ENCODE assay signal across 8 cellular contexts in genomic region chr11:5691963-5692358, GRCh38. TPM values are rescaled to one million over a fixed set of nuclear protein-coding genes. Genes with fewer than 3 reads are reported as not detected.
DNase-seq lines count a peak whose midpoint lies in the region; ATAC-seq and TF ChIP-seq lines count a peak whose summit lies in the region.

No MANE protein-coding gene starts in this region.

- H3K4me3 ChIP-seq in esophagus squamous epithelium (peak overlapping the region in 3 of 4 donors; percentile 37 to 60 (median 48)), suprapubic skin (peak overlapping the region; percentile 49)

- peaks cover 47% of the 10 kb centered on the region for H3K4me1 Mint-ChIP-seq in activated CD8-positive, alpha-beta memory T cell treated with anti-CD3 and anti-CD28 coated beads, Interleukin-2, amount 10 ng/mL, durations not matched to agents 7 days and 5 days
- peaks cover 64 to 76% (median 68%) of the 10 kb centered on the region in 3 donors for H3K4me1 Mint-ChIP-seq in T-cell

- DNase-seq in activated CD8-positive, alpha-beta memory T cell treated with anti-CD3 and anti-CD28 coated beads, Interleukin-2, amount 10 ng/mL, durations not matched to agents 7 days and 5 days: no peak
- no peak for DNase-seq in activated CD8-positive, alpha-beta memory T cell treated with anti-CD3 and anti-CD28 coated beads for 24 hours
- DNase-seq in T-cell (no peak), esophagus squamous epithelium (lab: John Stamatoyannopoulos, UW) (no peak), suprapubic skin (ENCODE audit: low spot score in 2 of 2) (no peak), DMS53 treated with DMSO at 0.1 percent for 48 hours (lab: John Stamatoyannopoulos, UW; ENCODE audit: unreplicated experiment) (no peak)
- DNase-seq in stimulated activated CD4-positive, alpha-beta T cell treated with anti-CD3 and anti-CD28 coated beads, Interleukin-4, amount 100 ng/mL, for 1 hour: no peak

- TF ChIP-seq POLR2A in esophagus squamous epithelium (IDR thresholded peaks at IDR 0.05) (no peak), suprapubic skin (IDR thresholded peaks at IDR 0.05) (no peak)

- CTCF ChIA-PET in activated CD8-positive, alpha-beta memory T cell treated with anti-CD3 and anti-CD28 coated beads, Interleukin-2, amount 10 ng/mL, durations not matched to agents 7 days and 5 days (lab: Charles Lee): no interaction called here
- CTCF ChIA-PET in T-cell (lab: Charles Lee): no interaction called here

- H3K9me3 ChIP-seq in esophagus squamous epithelium (no peaks in the 10 kb centered on the region), suprapubic skin (no peaks in the 10 kb centered on the region)

- H3K4me1 ChIP-seq in esophagus squamous epithelium (peaks cover 3 to 52% (median 10%) of the 10 kb centered on the region in 3 donors), suprapubic skin (peaks cover 36% of the 10 kb centered on the region)

- POLR2A ChIA-PET in T-cell (lab: Charles Lee): no interaction called here

- TF ChIP-seq CTCF in esophagus squamous epithelium (IDR thresholded peaks at IDR 0.05): no peak
- TF ChIP-seq CTCF in suprapubic skin (IDR thresholded peaks at IDR 0.05): no peak

- ATAC-seq in activated CD8-positive, alpha-beta memory T cell treated with anti-CD3 and anti-CD28 coated beads, Interleukin-2, amount 10 ng/mL, durations not matched to agents 7 days and 5 days: no peak
- ATAC-seq in T-cell (replicated peaks in 1 of 4) (peak; percentile 12 to 41 (median 24)), GM18502 (IDR thresholded peaks at IDR 0.05; ENCODE audit: poor library complexity, unreplicated experiment) (no peak)

- peak overlapping the region; percentile 88 for H3K4me3 Mint-ChIP-seq in activated CD8-positive, alpha-beta memory T cell treated with anti-CD3 and anti-CD28 coated beads, Interleukin-2, amount 10 ng/mL, durations not matched to agents 7 days and 5 days
- peak overlapping the region; percentile 89 to 95 (median 94) for H3K4me3 Mint-ChIP-seq in T-cell

- TF ChIP-seq EP300 in suprapubic skin (IDR thresholded peaks at IDR 0.05): no peak

- H3K27me3 ChIP-seq in esophagus squamous epithelium (no peaks in the 10 kb centered on the region), suprapubic skin (no peaks in the 10 kb centered on the region)

- 47 to 54% methylated on average over 3 of the region's 3 CpGs for WGBS in esophagus squamous epithelium, 2 donors
- WGBS in suprapubic skin: 74% methylated on average over 3 of the region's 3 CpGs

- peak overlapping the region in 3 of 4 donors; percentile 83 to 88 (median 87) for H3K27ac ChIP-seq in esophagus squamous epithelium
- no peak overlapping the region for H3K27ac ChIP-seq in suprapubic skin

- H3K27me3 Mint-ChIP-seq in activated CD8-positive, alpha-beta memory T cell treated with anti-CD3 and anti-CD28 coated beads, Interleukin-2, amount 10 ng/mL, durations not matched to agents 7 days and 5 days: no peaks in the 10 kb centered on the region
- H3K27me3 Mint-ChIP-seq in T-cell: no peaks in the 10 kb centered on the region

- no peaks in the 10 kb centered on the region for H3K9me3 Mint-ChIP-seq in activated CD8-positive, alpha-beta memory T cell treated with anti-CD3 and anti-CD28 coated beads, Interleukin-2, amount 10 ng/mL, durations not matched to agents 7 days and 5 days (ENCODE audit: low read depth)
- no peaks in the 10 kb centered on the region for H3K9me3 Mint-ChIP-seq in T-cell

- intact Hi-C loops in esophagus squamous epithelium (cut with DNase I): no loop called here

- H3K36me3 ChIP-seq in esophagus squamous epithelium (peaks cover 0 to 10% (median 0%) of the 10 kb centered on the region in 3 donors), suprapubic skin (peaks cover 12% of the 10 kb centered on the region)

- peaks cover 53% of the 10 kb centered on the region for H3K36me3 Mint-ChIP-seq in activated CD8-positive, alpha-beta memory T cell treated with anti-CD3 and anti-CD28 coated beads, Interleukin-2, amount 10 ng/mL, durations not matched to agents 7 days and 5 days
- H3K36me3 Mint-ChIP-seq in T-cell: peaks cover 39% of the 10 kb centered on the region

- H3K27ac Mint-ChIP-seq in activated CD8-positive, alpha-beta memory T cell treated with anti-CD3 and anti-CD28 coated beads, Interleukin-2, amount 10 ng/mL, durations not matched to agents 7 days and 5 days: peak overlapping the region; percentile 95
- peak overlapping the region; percentile 97 to 98 for H3K27ac Mint-ChIP-seq in T-cell

RNA-seq across cellular contexts. Expression of gene TRIM22, which starts 2.4 kb away (rescaled TPM):
- total RNA-seq in activated CD8-positive, alpha-beta memory T cell treated with anti-CD3 and anti-CD28 coated beads, Interleukin-2, amount 10 ng/mL, durations not matched to agents 7 days and 5 days: 100 to 1,000 TPM; 139 to 238 TPM
- total RNA-seq in T-cell: 100 to 1,000 TPM; 256 to 397 (median 320) TPM
- 10 to 100 TPM; 16.0 to 51.9 (median 32.1) TPM for total RNA-seq in esophagus squamous epithelium
- total RNA-seq in suprapubic skin: 10 to 100 TPM in 2 of 4 donors, 1 to 10 TPM in 2; 8.5 to 20.3 (median 13.6) TPM

RNA-seq across cellular contexts. Expression of gene TRIM5, which starts 7.1 kb away (rescaled TPM):
- 10 to 100 TPM; 25.0 to 35.4 TPM for total RNA-seq in activated CD8-positive, alpha-beta memory T cell treated with anti-CD3 and anti-CD28 coated beads, Interleukin-2, amount 10 ng/mL, durations not matched to agents 7 days and 5 days
- total RNA-seq in T-cell (10 to 100 TPM; 17.6 to 38.2 (median 31.6) TPM), esophagus squamous epithelium (10 to 100 TPM; 12.6 to 15.7 (median 14.9) TPM), suprapubic skin (10 to 100 TPM; 12.3 to 21.7 (median 16.8) TPM)

RNA-seq across cellular contexts. Expression of gene OR56B1, which starts 44.3 kb away (rescaled TPM):
- total RNA-seq in activated CD8-positive, alpha-beta memory T cell treated with anti-CD3 and anti-CD28 coated beads, Interleukin-2, amount 10 ng/mL, durations not matched to agents 7 days and 5 days: under 1 TPM; 0.28 to 0.41 TPM
- total RNA-seq in T-cell (under 1 TPM; 0.20 to 0.78 (median 0.37) TPM), esophagus squamous epithelium (not detected), suprapubic skin (not detected)

Comparison
In these comparisons a context has a peak if more than half of its experiments do, and no peak if none do; other contexts are left out.
1. ATAC-seq: peak in T-cell (4 of 4); none in activated CD8-positive, alpha-beta memory T cell treated with anti-CD3 and anti-CD28 coated beads, Interleukin-2, amount 10 ng/mL, durations not matched to agents 7 days and 5 days (single experiment) and GM18502 (single experiment).